In genomic region chr13:98754468-98754867, GRCh38 we compare ENCODE assay signal across 2 cellular contexts. TPM values are rescaled to one million over a fixed set of nuclear protein-coding genes. Genes with fewer than 3 reads are reported as not detected.
"Had no signal": no experiment of that assay in that cellular context is flagged by ENCODE, and none has a peak within 500 bp of the region (broad histone marks: within the 10 kb centered on the region; RNA-seq: fewer than 3 reads in every experiment).

No MANE protein-coding gene starts in this region.

RNA-seq across cellular contexts. Expression of gene SLC15A1, which starts 2.0 kb away (rescaled TPM):
- total RNA-seq: G401, GM12878 had no signal
- polyA plus RNA-seq: GM12878 had no signal
